Comparison of ENCODE assay signal across 18 cellular contexts in genomic region chr5:12330993-12331588, GRCh38.
"Had no signal": no experiment of that assay in that cellular context is flagged by ENCODE, and none has a peak within 500 bp of the region (broad histone marks: within the 10 kb centered on the region; RNA-seq: fewer than 3 reads in every experiment).

No MANE protein-coding gene starts in this region.

- H3K36me3 ChIP-seq: cardiac muscle cell, thyroid gland had no signal

- H3K27me3 ChIP-seq: cardiac muscle cell, thyroid gland had no signal

- DNase-seq: activated CD4-positive, alpha-beta T cell treated with anti-CD3 and anti-CD28 coated beads, Interleukin-2, amount 50 U/mL, for 4 hours; activated naive CD4-positive, alpha-beta T cell; activated naive CD8-positive, alpha-beta T cell treated with anti-CD3 and anti-CD28 coated beads for 36 hours; activated T-cell treated with anti-CD3 and anti-CD28 coated beads, Interleukin-2, amount 50 U/mL, for 1 hour; amniotic stem cell; islet precursor cell; midbrain; nephron progenitor cell; right cardiac atrium; stimulated activated CD4-positive, alpha-beta T cell treated with anti-CD3 and anti-CD28 coated beads, Interleukin-2, amount 100 ng/mL, for 24 hours; stimulated activated naive CD4-positive, alpha-beta T cell treated with Interleukin-2 at 50 U/mL for 16 hours; SW 1271; T-helper 2 cell; thyroid gland had no signal

- H3K27ac ChIP-seq: cardiac muscle cell, thyroid gland, VCaP had no signal

- H3K4me3 ChIP-seq: cardiac muscle cell, thyroid gland had no signal

- H3K4me1 ChIP-seq: thyroid gland had no signal

- H3K27me3 Mint-ChIP-seq: activated naive CD8-positive, alpha-beta T cell treated with anti-CD3 and anti-CD28 coated beads for 36 hours; activated T-helper 17 cell treated with anti-CD3 and anti-CD28 coated beads, Interleukin-2, amount 50 U/mL, for 72 hours; progenitor cell of endocrine pancreas had no signal

- H3K36me3 Mint-ChIP-seq: activated naive CD8-positive, alpha-beta T cell treated with anti-CD3 and anti-CD28 coated beads for 36 hours had no signal

- H3K9me3 ChIP-seq: thyroid gland had no signal

- H3K4me1 Mint-ChIP-seq: activated naive CD8-positive, alpha-beta T cell treated with anti-CD3 and anti-CD28 coated beads for 36 hours; activated T-helper 17 cell treated with anti-CD3 and anti-CD28 coated beads, Interleukin-2, amount 50 U/mL, for 72 hours; nephron progenitor cell had no signal

- H3K4me3 Mint-ChIP-seq: activated naive CD8-positive, alpha-beta T cell treated with anti-CD3 and anti-CD28 coated beads for 36 hours; activated T-helper 17 cell treated with anti-CD3 and anti-CD28 coated beads, Interleukin-2, amount 50 U/mL, for 72 hours; nephron progenitor cell had no signal

- H3K27ac Mint-ChIP-seq: activated naive CD8-positive, alpha-beta T cell treated with anti-CD3 and anti-CD28 coated beads for 36 hours; activated T-helper 17 cell treated with anti-CD3 and anti-CD28 coated beads, Interleukin-2, amount 50 U/mL, for 72 hours; nephron progenitor cell; progenitor cell of endocrine pancreas had no signal
